Comparison of ENCODE assay signal across 19 cellular contexts in the genomic region with DNA sequence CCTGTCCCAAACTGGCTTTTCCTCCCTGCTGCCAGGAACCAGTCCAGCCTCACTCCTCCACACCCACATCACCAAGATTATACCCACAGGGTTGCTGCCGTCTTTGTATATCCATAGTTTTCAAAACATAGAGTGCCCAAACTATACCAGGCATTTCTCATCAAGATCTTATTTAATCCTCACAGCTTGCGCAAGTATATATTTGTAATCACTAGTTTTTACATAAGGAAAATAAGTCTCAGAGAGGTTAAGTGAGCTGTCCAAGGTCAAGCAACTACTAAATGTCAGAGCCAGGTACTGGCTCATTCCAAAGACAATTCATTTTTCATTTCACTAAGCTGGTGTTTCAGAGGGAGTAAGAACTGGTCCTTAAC. TPM values are rescaled to one million over a fixed set of nuclear protein-coding genes. Genes with fewer than 3 reads are reported as not detected.
A peak's percentile ranks its signal among the peaks of the same experiment; 100 is the strongest.
DNase-seq lines count a peak whose midpoint lies in the region; ATAC-seq, FAIRE-seq and TF ChIP-seq lines count a peak whose summit lies in the region.
"Had no signal": no experiment of that assay in that cellular context is flagged by ENCODE, and none has a peak within 500 bp of the region (broad histone marks: within the 10 kb centered on the region; RNA-seq: fewer than 3 reads in every experiment).

No MANE protein-coding gene starts in this region.

- ATAC-seq in left cardiac atrium (peak; percentile 34 to 60), Right ventricle myocardium superior (ENCODE audit: poor library complexity) (no peak), HG03439 (IDR thresholded peaks at IDR 0.05; ENCODE audit: unreplicated experiment) (no peak), HG02884 (IDR thresholded peaks at IDR 0.05; ENCODE audit: unreplicated experiment) (no peak)
- ATAC-seq: CD8-positive, alpha-beta T cell had no signal

- DNase-seq in left cardiac atrium (no peak), Right ventricle myocardium superior (no peak), esophagus squamous epithelium (lab: John Stamatoyannopoulos, UW) (no peak), mesothelial cell of epicardium (ENCODE audit: low spot score in 2 of 2, unreplicated experiment in 2 of 2) (no peak), NCI-H82 (lab: John Stamatoyannopoulos, UW) (no peak), GM12892 (ENCODE audit: insufficient read length) (no peak)
- DNase-seq: CD8-positive, alpha-beta T cell; MM.1S; NCI-H1105; NCI-H1694 treated with DMSO at 0.1 percent for 48 hours; NCI-H2171 treated with DMSO at 0.1 percent for 48 hours; NCI-H774; Peyer's patch; SIG-M5 had no signal

- peaks cover 0 to 7% (median 5%) of the 10 kb centered on the region in 3 donors for H3K9me3 ChIP-seq in esophagus squamous epithelium
- H3K9me3 ChIP-seq: HAP-1, Peyer's patch had no signal

- no peak overlapping the region for H3K4me3 Mint-ChIP-seq in mesothelial cell of epicardium
- H3K4me3 Mint-ChIP-seq: CD8-positive, alpha-beta T cell had no signal

- intact Hi-C loops in left cardiac atrium (cut with DNase I) (loop anchor here in 1 of 2 donors (5.0 kb wide), 1 partner anchor 71 kb away; no protein-coding TSS in a partner anchor), Right ventricle myocardium superior (cut with DNase I) (loop anchor here (10.0 kb wide), 2 partner anchors 73 to 393 kb away; no protein-coding TSS in a partner anchor), esophagus squamous epithelium (cut with DNase I) (no loop called here)

- H3K27ac Mint-ChIP-seq in mesothelial cell of epicardium, result peak overlapping the region; percentile 92
- H3K27ac Mint-ChIP-seq: CD8-positive, alpha-beta T cell had no signal

- peak overlapping the region; percentile 72 to 83 (median 80) for H3K27ac ChIP-seq in esophagus squamous epithelium
- H3K27ac ChIP-seq: 22Rv1, HL-60, Peyer's patch had no signal

- no peaks in the 10 kb centered on the region for H3K27me3 Mint-ChIP-seq in mesothelial cell of epicardium (ENCODE audit: low read depth)

- WGBS in esophagus squamous epithelium, 2 donors, result 22 to 29% methylated on average over 2 of the region's 2 CpGs

- no peak for FAIRE-seq in GM12892 (lab: Jason Lieb, UNC)

- peaks cover 19 to 47% (median 23%) of the 10 kb centered on the region in 3 donors for H3K4me1 ChIP-seq in esophagus squamous epithelium
- H3K4me1 ChIP-seq: HAP-1, Peyer's patch had no signal

- no peaks in the 10 kb centered on the region for H3K27me3 ChIP-seq in esophagus squamous epithelium
- H3K27me3 ChIP-seq: Peyer's patch had no signal

- no peak for TF ChIP-seq CTCF in esophagus squamous epithelium (IDR thresholded peaks at IDR 0.05)
- no peak for TF ChIP-seq CTCF in mesothelial cell of epicardium (IDR thresholded peaks at IDR 0.05; ENCODE audit: unreplicated experiment)

- no peaks in the 10 kb centered on the region for H3K36me3 ChIP-seq in esophagus squamous epithelium
- H3K36me3 ChIP-seq: HAP-1, Peyer's patch had no signal

- H3K9me3 Mint-ChIP-seq in mesothelial cell of epicardium, result peaks cover 22% of the 10 kb centered on the region

- H3K4me3 ChIP-seq in esophagus squamous epithelium, result no peak overlapping the region
- H3K4me3 ChIP-seq: HAP-1, Peyer's patch had no signal

- H3K36me3 Mint-ChIP-seq in mesothelial cell of epicardium, result peaks cover 6% of the 10 kb centered on the region

- H3K4me1 Mint-ChIP-seq in mesothelial cell of epicardium, result peaks cover 31% of the 10 kb centered on the region

- no peak for TF ChIP-seq POLR2A in esophagus squamous epithelium (IDR thresholded peaks at IDR 0.05)
- no peak for TF ChIP-seq POLR2A in GM12892 (IDR thresholded peaks at IDR 0.05; ENCODE audit: low read depth, low read length)

RNA-seq across cellular contexts. Expression of a gene that starts 34.9 kb away (rescaled TPM):
- 10 to 100 TPM; 29.5 to 29.8 TPM for total RNA-seq in left cardiac atrium
- total RNA-seq in Right ventricle myocardium superior, result 30.1 TPM
- total RNA-seq in esophagus squamous epithelium, result 10 to 100 TPM in 3 of 4 donors, 1 to 10 TPM in 1; 3.6 to 18.9 (median 13.7) TPM
- total RNA-seq in mesothelial cell of epicardium, result 112 to 114 TPM (median 113 TPM) in 3 replicates
- 1.9 TPM for polyA plus RNA-seq in GM12892 (2012; ENCODE audit: missing spikeins)

RNA-seq across cellular contexts. Expression of a gene that starts 39.5 kb away (rescaled TPM):
- total RNA-seq in left cardiac atrium (1 to 10 TPM; 2.4 to 2.8 TPM), Right ventricle myocardium superior (1.9 TPM), esophagus squamous epithelium (10 to 100 TPM in 1 of 4 donors, 1 to 10 TPM in 3; 5.4 to 17.7 (median 8.0) TPM), mesothelial cell of epicardium (13.6 to 14.7 TPM (median 13.9 TPM) in 3 replicates)
- polyA plus RNA-seq in GM12892 (2012; ENCODE audit: missing spikeins), result 1.1 TPM

Comparison
In these comparisons a context has a peak if more than half of its experiments do, and no peak if none do; other contexts are left out.
1. ATAC-seq: peak in left cardiac atrium (2 of 2); none in Right ventricle myocardium superior (single experiment), HG03439 (single experiment) and HG02884 (single experiment).